Comparison of ENCODE assay signal across 22 cellular contexts in the genomic region with DNA sequence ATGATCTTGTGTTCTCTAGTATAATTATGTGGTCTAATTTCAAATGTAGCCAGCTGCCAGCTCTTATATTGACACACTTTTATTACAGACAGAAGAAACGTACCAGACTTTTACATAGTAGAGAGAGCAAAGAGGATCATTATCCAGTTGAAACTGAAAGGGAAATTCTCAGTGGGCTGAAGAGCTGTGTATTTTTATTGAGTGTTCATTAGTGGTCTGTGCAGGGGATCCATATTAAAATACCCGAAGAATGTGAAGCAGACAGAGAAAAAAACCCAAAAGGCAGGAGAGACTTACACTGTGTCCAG. TPM values are rescaled to one million over a fixed set of nuclear protein-coding genes. Genes with fewer than 3 reads are reported as not detected.
DNase-seq lines count a peak whose midpoint lies in the region; ATAC-seq and FAIRE-seq lines count a peak whose summit lies in the region.
"Had no signal": no experiment of that assay in that cellular context is flagged by ENCODE, and none has a peak within 500 bp of the region (broad histone marks: within the 10 kb centered on the region; RNA-seq: fewer than 3 reads in every experiment).

No MANE protein-coding gene starts in this region.

- FAIRE-seq in small intestine (lab: Jason Lieb, UNC), result no peak
- FAIRE-seq: A204.1, endometrium had no signal

- ATAC-seq in esophagus mucosa, result no peak
- ATAC-seq in HG03025 (IDR thresholded peaks at IDR 0.05; ENCODE audit: low FRiP score, unreplicated experiment), result no peak
- ATAC-seq: HCT116 had no signal

- H3K9me3 ChIP-seq in small intestine (ENCODE audit: control insufficient read depth, low read depth), result no peaks in the 10 kb centered on the region
- H3K9me3 ChIP-seq: stomach had no signal

- H3K36me3 ChIP-seq in small intestine (ENCODE audit: control insufficient read depth in 2 of 2, insufficient read depth in 2 of 2, low read length in 2 of 2), result no peaks in the 10 kb centered on the region
- H3K36me3 ChIP-seq: stomach, tibial nerve had no signal

- no peaks in the 10 kb centered on the region for H3K4me1 ChIP-seq in small intestine (ENCODE audit: control insufficient read depth in 2 of 2, insufficient read depth in 1 of 2, low read depth in 1 of 2, low read length in 1 of 2)
- H3K4me1 ChIP-seq: tibial nerve had no signal

- no peaks in the 10 kb centered on the region for H3K27me3 ChIP-seq in small intestine (ENCODE audit: control insufficient read depth in 2 of 2, insufficient read depth in 2 of 2, low read length in 2 of 2)
- H3K27me3 ChIP-seq: stomach, tibial nerve had no signal

- DNase-seq in NCI-H2107 treated with DMSO at 0.1 percent for 48 hours (lab: John Stamatoyannopoulos, UW; ENCODE audit: unreplicated experiment), result peak; percentile 70
- DNase-seq in NCI-H2107 (lab: John Stamatoyannopoulos, UW), result no peak
- peak; percentile 94 for DNase-seq in NCI-H2029 treated with DMSO at 0.1 percent for 48 hours (lab: John Stamatoyannopoulos, UW)
- DNase-seq in NCI-H69 (lab: John Stamatoyannopoulos, UW), result peak; percentile 85
- DNase-seq in small intestine, result peak; percentile 17
- DNase-seq in cortex of kidney (lab: John Stamatoyannopoulos, UW), result no peak
- DNase-seq: activated CD4-positive, alpha-beta memory T cell treated with anti-CD3 and anti-CD28 coated beads, Interleukin-2, amount 10 ng/mL, durations not matched to agents 7 days and 5 days; activated naive CD4-positive, alpha-beta T cell; amygdala; glutamatergic neuron; MM.1S; NCI-H226; occipital lobe; stimulated activated CD4-positive, alpha-beta T cell treated with anti-CD3 and anti-CD28 coated beads, Interleukin-4, amount 100 ng/mL, for 4 hours; stomach; T1000 had no signal

- H3K27ac ChIP-seq in small intestine (ENCODE audit: low read depth in 1 of 2, low read length in 1 of 2), result no peak overlapping the region
- H3K27ac ChIP-seq: tibial nerve had no signal

- H3K4me3 ChIP-seq in small intestine (ENCODE audit: low read depth in 1 of 2, low read length in 2 of 2), result no peak overlapping the region
- H3K4me3 ChIP-seq: stomach, tibial nerve had no signal

- WGBS in small intestine, 3 donors, result 6 to 25% (median 18%) methylated on average over 2 of the region's 2 CpGs

RNA-seq across cellular contexts. Expression of a gene that starts 41.3 kb away (rescaled TPM):
- 1 to 10 TPM in 1 of 3 donors, under 1 TPM in 2; 0.81 to 4.5 (median 0.89) TPM for polyA plus RNA-seq in small intestine
- total RNA-seq in esophagus mucosa, result 1.2 TPM
- total RNA-seq: activated CD4-positive, alpha-beta memory T cell treated with anti-CD3 and anti-CD28 coated beads, Interleukin-2, amount 10 ng/mL, durations not matched to agents 7 days and 5 days had no signal

Comparison
In these comparisons a context has a peak if more than half of its experiments do, and no peak if none do; other contexts are left out.
1. DNase-seq: peak in NCI-H2107 treated with DMSO at 0.1 percent for 48 hours (single experiment), NCI-H2029 treated with DMSO at 0.1 percent for 48 hours (single experiment), NCI-H69 (single experiment) and small intestine (single experiment); none in NCI-H2107 (single experiment) and cortex of kidney (single experiment).